Comparison of ENCODE assay signal across 1 cellular context in the genomic region with DNA sequence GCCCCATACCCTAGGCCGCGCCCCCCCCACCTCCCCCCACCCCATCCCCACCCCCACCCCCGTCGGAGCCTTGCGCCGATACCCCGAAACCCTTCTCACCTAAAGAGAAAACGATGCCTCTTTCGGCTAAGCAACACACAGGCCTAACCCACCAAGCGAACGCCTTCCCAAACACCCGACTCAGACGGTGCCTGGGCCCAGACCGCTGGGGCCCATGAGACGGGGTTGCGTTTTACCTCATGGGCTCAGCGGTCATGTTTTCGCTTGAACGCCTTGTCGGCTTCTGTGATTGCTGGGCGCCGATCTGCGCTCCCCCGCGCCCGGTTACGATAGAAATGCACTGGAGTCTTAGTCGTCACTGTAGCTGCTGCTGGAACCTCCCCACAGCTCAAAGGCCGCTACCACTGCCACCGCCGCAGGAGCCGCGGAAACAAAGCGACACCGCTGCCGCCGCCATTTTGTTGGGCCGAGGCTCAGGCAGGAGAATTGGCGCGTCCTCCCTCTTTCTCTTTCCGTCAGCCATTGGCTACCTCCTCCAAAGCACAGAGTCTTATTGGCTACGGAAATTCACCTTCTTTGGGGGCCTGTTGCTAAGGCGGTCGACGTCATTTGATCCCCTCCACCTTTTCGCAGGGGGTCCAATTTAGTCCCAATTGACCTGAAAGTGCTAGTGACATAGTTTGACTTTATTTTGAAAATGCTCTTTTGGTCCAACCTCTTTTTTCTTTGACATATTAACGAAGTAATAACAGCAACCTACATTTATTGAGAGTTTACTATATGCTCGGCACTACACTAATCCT.
TF ChIP-seq lines count a peak whose summit lies in the region.

A gene with protein sequence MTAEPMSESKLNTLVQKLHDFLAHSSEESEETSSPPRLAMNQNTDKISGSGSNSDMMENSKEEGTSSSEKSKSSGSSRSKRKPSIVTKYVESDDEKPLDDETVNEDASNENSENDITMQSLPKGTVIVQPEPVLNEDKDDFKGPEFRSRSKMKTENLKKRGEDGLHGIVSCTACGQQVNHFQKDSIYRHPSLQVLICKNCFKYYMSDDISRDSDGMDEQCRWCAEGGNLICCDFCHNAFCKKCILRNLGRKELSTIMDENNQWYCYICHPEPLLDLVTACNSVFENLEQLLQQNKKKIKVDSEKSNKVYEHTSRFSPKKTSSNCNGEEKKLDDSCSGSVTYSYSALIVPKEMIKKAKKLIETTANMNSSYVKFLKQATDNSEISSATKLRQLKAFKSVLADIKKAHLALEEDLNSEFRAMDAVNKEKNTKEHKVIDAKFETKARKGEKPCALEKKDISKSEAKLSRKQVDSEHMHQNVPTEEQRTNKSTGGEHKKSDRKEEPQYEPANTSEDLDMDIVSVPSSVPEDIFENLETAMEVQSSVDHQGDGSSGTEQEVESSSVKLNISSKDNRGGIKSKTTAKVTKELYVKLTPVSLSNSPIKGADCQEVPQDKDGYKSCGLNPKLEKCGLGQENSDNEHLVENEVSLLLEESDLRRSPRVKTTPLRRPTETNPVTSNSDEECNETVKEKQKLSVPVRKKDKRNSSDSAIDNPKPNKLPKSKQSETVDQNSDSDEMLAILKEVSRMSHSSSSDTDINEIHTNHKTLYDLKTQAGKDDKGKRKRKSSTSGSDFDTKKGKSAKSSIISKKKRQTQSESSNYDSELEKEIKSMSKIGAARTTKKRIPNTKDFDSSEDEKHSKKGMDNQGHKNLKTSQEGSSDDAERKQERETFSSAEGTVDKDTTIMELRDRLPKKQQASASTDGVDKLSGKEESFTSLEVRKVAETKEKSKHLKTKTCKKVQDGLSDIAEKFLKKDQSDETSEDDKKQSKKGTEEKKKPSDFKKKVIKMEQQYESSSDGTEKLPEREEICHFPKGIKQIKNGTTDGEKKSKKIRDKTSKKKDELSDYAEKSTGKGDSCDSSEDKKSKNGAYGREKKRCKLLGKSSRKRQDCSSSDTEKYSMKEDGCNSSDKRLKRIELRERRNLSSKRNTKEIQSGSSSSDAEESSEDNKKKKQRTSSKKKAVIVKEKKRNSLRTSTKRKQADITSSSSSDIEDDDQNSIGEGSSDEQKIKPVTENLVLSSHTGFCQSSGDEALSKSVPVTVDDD (N-terminal part only) (minus strand): TSS at position 471 of the 803 bp plus-strand sequence. CDS start 215 bp downstream, at position 256.

TF ChIP-seq in K562, 482 proteins besides CTCF, POLR2A, EP300 and RAD21 (continued from another document and continues in another):
- TF ChIP-seq, protein P1, sequence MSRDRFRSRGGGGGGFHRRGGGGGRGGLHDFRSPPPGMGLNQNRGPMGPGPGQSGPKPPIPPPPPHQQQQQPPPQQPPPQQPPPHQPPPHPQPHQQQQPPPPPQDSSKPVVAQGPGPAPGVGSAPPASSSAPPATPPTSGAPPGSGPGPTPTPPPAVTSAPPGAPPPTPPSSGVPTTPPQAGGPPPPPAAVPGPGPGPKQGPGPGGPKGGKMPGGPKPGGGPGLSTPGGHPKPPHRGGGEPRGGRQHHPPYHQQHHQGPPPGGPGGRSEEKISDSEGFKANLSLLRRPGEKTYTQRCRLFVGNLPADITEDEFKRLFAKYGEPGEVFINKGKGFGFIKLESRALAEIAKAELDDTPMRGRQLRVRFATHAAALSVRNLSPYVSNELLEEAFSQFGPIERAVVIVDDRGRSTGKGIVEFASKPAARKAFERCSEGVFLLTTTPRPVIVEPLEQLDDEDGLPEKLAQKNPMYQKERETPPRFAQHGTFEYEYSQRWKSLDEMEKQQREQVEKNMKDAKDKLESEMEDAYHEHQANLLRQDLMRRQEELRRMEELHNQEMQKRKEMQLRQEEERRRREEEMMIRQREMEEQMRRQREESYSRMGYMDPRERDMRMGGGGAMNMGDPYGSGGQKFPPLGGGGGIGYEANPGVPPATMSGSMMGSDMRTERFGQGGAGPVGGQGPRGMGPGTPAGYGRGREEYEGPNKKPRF (IDR thresholded peaks at IDR 0.05; ENCODE audit: low read depth, low read length), result no peak
- TF ChIP-seq YY1 (IDR thresholded peaks at IDR 0.05; ENCODE audit: borderline replicate concordance in 1 of 3, control insufficient read depth in 1 of 3, extremely low read depth in 1 of 3, insufficient read depth in 3 of 3, insufficient read length in 1 of 3, insufficient replicate concordance in 2 of 3, low read depth in 1 of 3, low read length in 2 of 3), result peak; percentile 83 to 95 (median 90)
- TF ChIP-seq JUND (IDR thresholded peaks at IDR 0.05; ENCODE audit: borderline replicate concordance, low read depth, low read length), result no peak
- TF ChIP-seq JUND (tag; IDR thresholded peaks at IDR 0.05; ENCODE audit: borderline replicate concordance, low read depth, low read length), result no peak
- peak; percentile 89 for TF ChIP-seq TAF7 (tag; IDR thresholded peaks at IDR 0.05)
- no peak for TF ChIP-seq MTA1 (IDR thresholded peaks at IDR 0.05; ENCODE audit: borderline replicate concordance)
- no peak for TF ChIP-seq NBN (IDR thresholded peaks at IDR 0.05; ENCODE audit: low read depth)
- TF ChIP-seq, protein P2, sequence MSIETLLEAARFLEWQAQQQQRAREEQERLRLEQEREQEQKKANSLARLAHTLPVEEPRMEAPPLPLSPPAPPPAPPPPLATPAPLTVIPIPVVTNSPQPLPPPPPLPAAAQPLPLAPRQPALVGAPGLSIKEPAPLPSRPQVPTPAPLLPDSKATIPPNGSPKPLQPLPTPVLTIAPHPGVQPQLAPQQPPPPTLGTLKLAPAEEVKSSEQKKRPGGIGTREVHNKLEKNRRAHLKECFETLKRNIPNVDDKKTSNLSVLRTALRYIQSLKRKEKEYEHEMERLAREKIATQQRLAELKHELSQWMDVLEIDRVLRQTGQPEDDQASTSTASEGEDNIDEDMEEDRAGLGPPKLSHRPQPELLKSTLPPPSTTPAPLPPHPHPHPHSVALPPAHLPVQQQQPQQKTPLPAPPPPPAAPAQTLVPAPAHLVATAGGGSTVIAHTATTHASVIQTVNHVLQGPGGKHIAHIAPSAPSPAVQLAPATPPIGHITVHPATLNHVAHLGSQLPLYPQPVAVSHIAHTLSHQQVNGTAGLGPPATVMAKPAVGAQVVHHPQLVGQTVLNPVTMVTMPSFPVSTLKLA (conservative IDR thresholded peaks at IDR 0.05), result 0 out of 4 replicates have a peak, but pooled peaks of 1 of the 2 experiments have one; percentile 17
- no peak for TF ChIP-seq ZNF780A (CRISPR knock-in tag; IDR thresholded peaks at IDR 0.05)
- no peak for TF ChIP-seq ZNF12 (CRISPR knock-in tag; IDR thresholded peaks at IDR 0.05)
- TF ChIP-seq ZNF316 (IDR thresholded peaks at IDR 0.05), result no peak
- no peak for TF ChIP-seq LARP7 (IDR thresholded peaks at IDR 0.05)
- TF ChIP-seq, protein P3, sequence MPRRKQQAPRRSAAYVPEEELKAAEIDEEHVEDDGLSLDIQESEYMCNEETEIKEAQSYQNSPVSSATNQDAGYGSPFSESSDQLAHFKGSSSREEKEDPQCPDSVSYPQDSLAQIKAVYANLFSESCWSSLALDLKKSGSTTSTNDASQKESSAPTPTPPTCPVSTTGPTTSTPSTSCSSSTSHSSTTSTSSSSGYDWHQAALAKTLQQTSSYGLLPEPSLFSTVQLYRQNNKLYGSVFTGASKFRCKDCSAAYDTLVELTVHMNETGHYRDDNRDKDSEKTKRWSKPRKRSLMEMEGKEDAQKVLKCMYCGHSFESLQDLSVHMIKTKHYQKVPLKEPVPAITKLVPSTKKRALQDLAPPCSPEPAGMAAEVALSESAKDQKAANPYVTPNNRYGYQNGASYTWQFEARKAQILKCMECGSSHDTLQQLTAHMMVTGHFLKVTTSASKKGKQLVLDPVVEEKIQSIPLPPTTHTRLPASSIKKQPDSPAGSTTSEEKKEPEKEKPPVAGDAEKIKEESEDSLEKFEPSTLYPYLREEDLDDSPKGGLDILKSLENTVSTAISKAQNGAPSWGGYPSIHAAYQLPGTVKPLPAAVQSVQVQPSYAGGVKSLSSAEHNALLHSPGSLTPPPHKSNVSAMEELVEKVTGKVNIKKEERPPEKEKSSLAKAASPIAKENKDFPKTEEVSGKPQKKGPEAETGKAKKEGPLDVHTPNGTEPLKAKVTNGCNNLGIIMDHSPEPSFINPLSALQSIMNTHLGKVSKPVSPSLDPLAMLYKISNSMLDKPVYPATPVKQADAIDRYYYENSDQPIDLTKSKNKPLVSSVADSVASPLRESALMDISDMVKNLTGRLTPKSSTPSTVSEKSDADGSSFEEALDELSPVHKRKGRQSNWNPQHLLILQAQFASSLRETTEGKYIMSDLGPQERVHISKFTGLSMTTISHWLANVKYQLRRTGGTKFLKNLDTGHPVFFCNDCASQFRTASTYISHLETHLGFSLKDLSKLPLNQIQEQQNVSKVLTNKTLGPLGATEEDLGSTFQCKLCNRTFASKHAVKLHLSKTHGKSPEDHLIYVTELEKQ (CRISPR knock-in tag; IDR thresholded peaks at IDR 0.05), result no peak
- no peak for TF ChIP-seq GABPB2 (CRISPR knock-in tag; conservative IDR thresholded peaks at IDR 0.05)
- TF ChIP-seq SMARCE1 (IDR thresholded peaks at IDR 0.05), result no peak
- no peak for TF ChIP-seq SRSF1 (IDR thresholded peaks at IDR 0.05; ENCODE audit: low read depth, low read length)
- no peak for TF ChIP-seq ZNF507 (tag; conservative IDR thresholded peaks at IDR 0.05)
- TF ChIP-seq TAF1 (IDR thresholded peaks at IDR 0.05; ENCODE audit: control insufficient read depth, extremely low read depth, insufficient read depth, low read length, severe bottlenecking), result peak; percentile 78
- TF ChIP-seq, protein P4, sequence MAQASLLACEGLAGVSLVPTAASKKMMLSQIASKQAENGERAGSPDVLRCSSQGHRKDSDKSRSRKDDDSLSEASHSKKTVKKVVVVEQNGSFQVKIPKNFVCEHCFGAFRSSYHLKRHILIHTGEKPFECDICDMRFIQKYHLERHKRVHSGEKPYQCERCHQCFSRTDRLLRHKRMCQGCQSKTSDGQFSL (CRISPR knock-in tag; IDR thresholded peaks at IDR 0.05), result no peak; the same call in 1 of the 2 replicates
- TF ChIP-seq, protein P4 (tag; IDR thresholded peaks at IDR 0.05), result peak in 1 of 2 experiments; percentile 4; a peak in 2 of 4 replicates
- no peak for TF ChIP-seq NR4A1 (CRISPR knock-in tag; IDR thresholded peaks at IDR 0.05)
- TF ChIP-seq NR4A1 (tag; IDR thresholded peaks at IDR 0.05), result no peak
- no peak for TF ChIP-seq TSC22D4 (tag; IDR thresholded peaks at IDR 0.05)
- TF ChIP-seq, protein P5, sequence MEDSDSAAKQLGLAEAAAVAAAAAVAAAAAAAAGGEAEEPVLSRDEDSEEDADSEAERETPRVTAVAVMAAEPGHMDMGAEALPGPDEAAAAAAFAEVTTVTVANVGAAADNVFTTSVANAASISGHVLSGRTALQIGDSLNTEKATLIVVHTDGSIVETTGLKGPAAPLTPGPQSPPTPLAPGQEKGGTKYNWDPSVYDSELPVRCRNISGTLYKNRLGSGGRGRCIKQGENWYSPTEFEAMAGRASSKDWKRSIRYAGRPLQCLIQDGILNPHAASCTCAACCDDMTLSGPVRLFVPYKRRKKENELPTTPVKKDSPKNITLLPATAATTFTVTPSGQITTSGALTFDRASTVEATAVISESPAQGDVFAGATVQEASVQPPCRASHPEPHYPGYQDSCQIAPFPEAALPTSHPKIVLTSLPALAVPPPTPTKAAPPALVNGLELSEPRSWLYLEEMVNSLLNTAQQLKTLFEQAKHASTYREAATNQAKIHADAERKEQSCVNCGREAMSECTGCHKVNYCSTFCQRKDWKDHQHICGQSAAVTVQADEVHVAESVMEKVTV (CRISPR knock-in tag; IDR thresholded peaks at IDR 0.05), result no peak
- TF ChIP-seq, protein P6, sequence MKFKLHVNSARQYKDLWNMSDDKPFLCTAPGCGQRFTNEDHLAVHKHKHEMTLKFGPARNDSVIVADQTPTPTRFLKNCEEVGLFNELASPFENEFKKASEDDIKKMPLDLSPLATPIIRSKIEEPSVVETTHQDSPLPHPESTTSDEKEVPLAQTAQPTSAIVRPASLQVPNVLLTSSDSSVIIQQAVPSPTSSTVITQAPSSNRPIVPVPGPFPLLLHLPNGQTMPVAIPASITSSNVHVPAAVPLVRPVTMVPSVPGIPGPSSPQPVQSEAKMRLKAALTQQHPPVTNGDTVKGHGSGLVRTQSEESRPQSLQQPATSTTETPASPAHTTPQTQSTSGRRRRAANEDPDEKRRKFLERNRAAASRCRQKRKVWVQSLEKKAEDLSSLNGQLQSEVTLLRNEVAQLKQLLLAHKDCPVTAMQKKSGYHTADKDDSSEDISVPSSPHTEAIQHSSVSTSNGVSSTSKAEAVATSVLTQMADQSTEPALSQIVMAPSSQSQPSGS (CRISPR knock-in tag; IDR thresholded peaks at IDR 0.05), result no peak
- no peak for TF ChIP-seq FOXK1 (CRISPR knock-in tag; IDR thresholded peaks at IDR 0.05; ENCODE audit: borderline replicate concordance)
- TF ChIP-seq CTBP1 (IDR thresholded peaks at IDR 0.05; ENCODE audit: borderline replicate concordance), result no peak
- TF ChIP-seq ZNF695 (CRISPR knock-in tag; IDR thresholded peaks at IDR 0.05), result no peak
- no peak for TF ChIP-seq ZNF146 (CRISPR knock-in tag; IDR thresholded peaks at IDR 0.05; ENCODE audit: unreplicated experiment)
- TF ChIP-seq ZNF23 (CRISPR knock-in tag; IDR thresholded peaks at IDR 0.05), result no peak
- TF ChIP-seq, protein P7, sequence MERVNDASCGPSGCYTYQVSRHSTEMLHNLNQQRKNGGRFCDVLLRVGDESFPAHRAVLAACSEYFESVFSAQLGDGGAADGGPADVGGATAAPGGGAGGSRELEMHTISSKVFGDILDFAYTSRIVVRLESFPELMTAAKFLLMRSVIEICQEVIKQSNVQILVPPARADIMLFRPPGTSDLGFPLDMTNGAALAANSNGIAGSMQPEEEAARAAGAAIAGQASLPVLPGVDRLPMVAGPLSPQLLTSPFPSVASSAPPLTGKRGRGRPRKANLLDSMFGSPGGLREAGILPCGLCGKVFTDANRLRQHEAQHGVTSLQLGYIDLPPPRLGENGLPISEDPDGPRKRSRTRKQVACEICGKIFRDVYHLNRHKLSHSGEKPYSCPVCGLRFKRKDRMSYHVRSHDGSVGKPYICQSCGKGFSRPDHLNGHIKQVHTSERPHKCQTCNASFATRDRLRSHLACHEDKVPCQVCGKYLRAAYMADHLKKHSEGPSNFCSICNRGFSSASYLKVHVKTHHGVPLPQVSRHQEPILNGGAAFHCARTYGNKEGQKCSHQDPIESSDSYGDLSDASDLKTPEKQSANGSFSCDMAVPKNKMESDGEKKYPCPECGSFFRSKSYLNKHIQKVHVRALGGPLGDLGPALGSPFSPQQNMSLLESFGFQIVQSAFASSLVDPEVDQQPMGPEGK (CRISPR knock-in tag; IDR thresholded peaks at IDR 0.05; ENCODE audit: borderline replicate concordance), result no peak
